In the genomic region with DNA sequence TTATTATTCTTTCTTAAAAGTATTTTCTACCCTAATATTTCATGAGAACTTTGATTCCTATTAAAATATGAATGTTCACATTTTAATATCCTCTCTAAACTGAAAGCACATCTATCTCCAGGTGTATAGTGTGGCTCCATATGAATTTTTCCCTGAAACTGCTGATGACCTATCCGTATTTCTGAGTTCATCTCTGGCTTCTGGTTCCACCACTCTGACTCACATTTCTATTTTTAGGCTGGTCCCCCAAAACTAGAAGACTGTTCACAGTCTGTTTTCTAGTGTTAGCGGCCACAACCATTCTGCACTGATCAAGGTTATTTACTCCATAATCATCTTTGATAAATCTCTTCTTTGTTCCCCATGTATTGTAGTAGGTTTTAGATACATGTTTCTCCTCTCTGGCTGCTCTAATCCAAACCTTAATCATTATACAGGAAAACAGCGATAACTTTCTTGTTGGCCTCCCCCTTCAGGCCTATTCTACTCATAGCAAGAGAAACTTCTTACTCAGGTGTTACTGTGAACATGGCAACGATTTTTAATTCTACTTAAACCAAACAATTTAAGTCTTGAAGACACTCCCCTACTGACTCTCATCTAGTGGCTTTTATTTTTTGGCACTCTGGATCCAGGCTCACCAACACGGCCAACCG, we compare ENCODE assay signal across 13 cellular contexts. TPM values are rescaled to one million over a fixed set of nuclear protein-coding genes. Genes with fewer than 3 reads are reported as not detected.
DNase-seq lines count a peak whose midpoint lies in the region; ATAC-seq and TF ChIP-seq lines count a peak whose summit lies in the region.
"Had no signal": no experiment of that assay in that cellular context is flagged by ENCODE, and none has a peak within 500 bp of the region (broad histone marks: within the 10 kb centered on the region; RNA-seq: fewer than 3 reads in every experiment).

No MANE protein-coding gene starts in this region.

- H3K4me3 Mint-ChIP-seq in activated naive CD4-positive, alpha-beta T cell treated with anti-CD3 and anti-CD28 coated beads for 36 hours = no peak overlapping the region
- H3K4me3 Mint-ChIP-seq in activated naive CD4-positive, alpha-beta T cell treated with anti-CD3 and anti-CD28 coated beads, Interleukin-2, amount 10 ng/mL, durations not matched to agents 7 days and 5 days = no peak overlapping the region
- no peak overlapping the region for H3K4me3 Mint-ChIP-seq in central memory CD8-positive, alpha-beta T cell
- H3K4me3 Mint-ChIP-seq: stimulated activated memory B cell treated with anti-CD40 and anti-IgM and Interleukin-4, amounts not matched to agents 10 μg/mL and 1 μg/mL and 100 μg/mL, for 72 hours had no signal

- peak overlapping the region; percentile 59 for H3K27ac Mint-ChIP-seq in activated naive CD4-positive, alpha-beta T cell treated with anti-CD3 and anti-CD28 coated beads for 36 hours
- no peak overlapping the region for H3K27ac Mint-ChIP-seq in activated naive CD4-positive, alpha-beta T cell treated with anti-CD3 and anti-CD28 coated beads, Interleukin-2, amount 10 ng/mL, durations not matched to agents 7 days and 5 days
- peak overlapping the region; percentile 33 for H3K27ac Mint-ChIP-seq in central memory CD8-positive, alpha-beta T cell (ENCODE audit: low read depth)
- H3K27ac Mint-ChIP-seq: stimulated activated memory B cell treated with anti-CD40 and anti-IgM and Interleukin-4, amounts not matched to agents 10 μg/mL and 1 μg/mL and 100 μg/mL, for 72 hours had no signal

- no peak overlapping the region for H3K4me3 ChIP-seq in Loucy (ENCODE audit: low read length, poor library complexity, severe bottlenecking)
- H3K4me3 ChIP-seq: gastrocnemius medialis had no signal

- no peaks in the 10 kb centered on the region for H3K9me2 ChIP-seq in Loucy (replicated peaks; ENCODE audit: low read depth, low read length)

- no peak overlapping the region for H3K9ac ChIP-seq in Loucy (ENCODE audit: low read depth, low read length, poor library complexity, severe bottlenecking)

- H3F3A ChIP-seq in Loucy (ENCODE audit: low read depth) = no peaks in the 10 kb centered on the region

- no peak for ATAC-seq in central memory CD8-positive, alpha-beta T cell (replicated peaks; ENCODE audit: extremely low read depth, poor library complexity, severe bottlenecking)
- peak; percentile 40 for ATAC-seq in stimulated activated naive CD8-positive, alpha-beta T cell treated with anti-CD3 and anti-CD28 coated beads, Interleukin-15, Interleukin-2, amounts not matched to agents 100 U/mL and 50 U/mL, for 24 hours
- ATAC-seq: gastrocnemius medialis; stimulated activated memory B cell treated with anti-CD40 and anti-IgM and Interleukin-4, amounts not matched to agents 10 μg/mL and 1 μg/mL and 100 μg/mL, for 72 hours had no signal

- no peak overlapping the region for H3K4me2 ChIP-seq in Loucy (ENCODE audit: low read depth, low read length, poor library complexity, severe bottlenecking)

- CTCF ChIA-PET in activated naive CD4-positive, alpha-beta T cell treated with anti-CD3 and anti-CD28 coated beads for 36 hours (lab: Charles Lee) = no interaction called here
- CTCF ChIA-PET in activated naive CD4-positive, alpha-beta T cell treated with anti-CD3 and anti-CD28 coated beads, Interleukin-2, amount 10 ng/mL, durations not matched to agents 7 days and 5 days (lab: Charles Lee) = interaction anchor here (1.5 kb wide), 1 partner anchor 49 kb away, joined by 4 read pairs; no protein-coding TSS in a partner anchor

- peaks cover 77% of the 10 kb centered on the region; the same call in 1 of the 2 replicates for H3K36me3 ChIP-seq in Loucy (ENCODE audit: insufficient read depth, low read length)

- peak; percentile 42 for TF ChIP-seq CTCF in Loucy (conservative IDR thresholded peaks at IDR 0.05; ENCODE audit: low read length)

- no peaks in the 10 kb centered on the region for H4K20me1 ChIP-seq in Loucy (ENCODE audit: insufficient read depth, low read length, poor library complexity, severe bottlenecking)

- DNase-seq in activated naive CD4-positive, alpha-beta T cell treated with anti-CD3 and anti-CD28 coated beads for 36 hours = no peak
- no peak for DNase-seq in activated naive CD4-positive, alpha-beta T cell treated with anti-CD3 and anti-CD28 coated beads, Interleukin-2, amount 10 ng/mL, durations not matched to agents 7 days and 5 days
- DNase-seq in central memory CD8-positive, alpha-beta T cell (ENCODE audit: low spot score in 2 of 2) = no peak
- no peak for DNase-seq in stimulated activated naive CD8-positive, alpha-beta T cell treated with anti-CD3 and anti-CD28 coated beads, Interleukin-15, Interleukin-2, amounts not matched to agents 100 U/mL and 50 U/mL, for 24 hours
- no peak for DNase-seq in NCI-H526 treated with DMSO at 0.1 percent for 48 hours (lab: John Stamatoyannopoulos, UW)
- no peak for DNase-seq in cerebellar cortex (ENCODE audit: low spot score)
- no peak for DNase-seq in DMS153 (lab: John Stamatoyannopoulos, UW)
- DNase-seq: central memory CD4-positive, alpha-beta T cell; gastrocnemius medialis; NCI-H1105; NCI-H748 treated with DMSO at 0.1 percent for 48 hours had no signal

- peaks cover 23% of the 10 kb centered on the region for H3K4me1 Mint-ChIP-seq in activated naive CD4-positive, alpha-beta T cell treated with anti-CD3 and anti-CD28 coated beads for 36 hours (ENCODE audit: low read depth)
- H3K4me1 Mint-ChIP-seq in activated naive CD4-positive, alpha-beta T cell treated with anti-CD3 and anti-CD28 coated beads, Interleukin-2, amount 10 ng/mL, durations not matched to agents 7 days and 5 days = peaks cover 24% of the 10 kb centered on the region
- peaks cover 16% of the 10 kb centered on the region for H3K4me1 Mint-ChIP-seq in central memory CD8-positive, alpha-beta T cell

- H3K4me1 ChIP-seq in Loucy (ENCODE audit: insufficient read depth, low read length, poor library complexity, severe bottlenecking) = peaks cover 7% of the 10 kb centered on the region
- H3K4me1 ChIP-seq: gastrocnemius medialis had no signal

- no peak overlapping the region for H2AFZ ChIP-seq in Loucy (ENCODE audit: low read length)

- peaks cover 8% of the 10 kb centered on the region for H3K9me3 Mint-ChIP-seq in activated naive CD4-positive, alpha-beta T cell treated with anti-CD3 and anti-CD28 coated beads for 36 hours
- peaks cover 14% of the 10 kb centered on the region for H3K9me3 Mint-ChIP-seq in activated naive CD4-positive, alpha-beta T cell treated with anti-CD3 and anti-CD28 coated beads, Interleukin-2, amount 10 ng/mL, durations not matched to agents 7 days and 5 days
- peaks cover 5% of the 10 kb centered on the region for H3K9me3 Mint-ChIP-seq in central memory CD8-positive, alpha-beta T cell

- H3K9me3 ChIP-seq in Loucy (ENCODE audit: insufficient read depth, low read depth, low read length) = peaks cover 16% of the 10 kb centered on the region; the same call in 1 of the 2 replicates
- H3K9me3 ChIP-seq: gastrocnemius medialis had no signal

- no peaks in the 10 kb centered on the region for H3K27me3 ChIP-seq in Loucy (ENCODE audit: insufficient read depth, low read length, poor library complexity, severe bottlenecking)
- H3K27me3 ChIP-seq: gastrocnemius medialis had no signal

- H3K27me3 Mint-ChIP-seq in activated naive CD4-positive, alpha-beta T cell treated with anti-CD3 and anti-CD28 coated beads for 36 hours (ENCODE audit: low read depth) = no peaks in the 10 kb centered on the region
- H3K27me3 Mint-ChIP-seq in activated naive CD4-positive, alpha-beta T cell treated with anti-CD3 and anti-CD28 coated beads, Interleukin-2, amount 10 ng/mL, durations not matched to agents 7 days and 5 days = no peaks in the 10 kb centered on the region
- H3K27me3 Mint-ChIP-seq in central memory CD8-positive, alpha-beta T cell = no peaks in the 10 kb centered on the region
- H3K27me3 Mint-ChIP-seq: stimulated activated memory B cell treated with anti-CD40 and anti-IgM and Interleukin-4, amounts not matched to agents 10 μg/mL and 1 μg/mL and 100 μg/mL, for 72 hours had no signal

- intact Hi-C loops in activated naive CD4-positive, alpha-beta T cell treated with anti-CD3 and anti-CD28 coated beads for 36 hours (cut with micrococcal nuclease) = loop anchor here (1.0 to 2.0 kb wide), 2 partner anchors 12 to 48 kb away; partner anchors contain the start of gene ADPGK

- H3K79me2 ChIP-seq in Loucy (ENCODE audit: insufficient read depth, low read length) = peaks cover 20% of the 10 kb centered on the region; the same call in 1 of the 2 replicates

- H3K36me3 Mint-ChIP-seq in activated naive CD4-positive, alpha-beta T cell treated with anti-CD3 and anti-CD28 coated beads for 36 hours (ENCODE audit: low read depth) = peaks cover 68% of the 10 kb centered on the region
- peaks cover 68% of the 10 kb centered on the region for H3K36me3 Mint-ChIP-seq in activated naive CD4-positive, alpha-beta T cell treated with anti-CD3 and anti-CD28 coated beads, Interleukin-2, amount 10 ng/mL, durations not matched to agents 7 days and 5 days
- H3K36me3 Mint-ChIP-seq in central memory CD8-positive, alpha-beta T cell (ENCODE audit: insufficient read depth) = peaks cover 51% of the 10 kb centered on the region

RNA-seq across cellular contexts. Expression of gene ADPGK, which starts 12.8 kb away (rescaled TPM):
- 10 to 100 TPM; 41.4 to 43.6 TPM for total RNA-seq in activated naive CD4-positive, alpha-beta T cell treated with anti-CD3 and anti-CD28 coated beads for 36 hours
